1 cellular context compared by ENCODE assay signal in genomic region chr10:124192664-124193308, GRCh38.
TF ChIP-seq lines count a peak whose summit lies in the region.

No MANE protein-coding gene starts in this region.

TF ChIP-seq in HCT116, 20 proteins besides CTCF, POLR2A, EP300 and RAD21 (continued from another document):
- TF ChIP-seq SP1 (IDR thresholded peaks at IDR 0.05; ENCODE audit: low read depth) (peak; percentile 36), POLR2AphosphoS5 (IDR thresholded peaks at IDR 0.05; ENCODE audit: low read depth, low read length) (peak; percentile 75)
